In the genomic region with DNA sequence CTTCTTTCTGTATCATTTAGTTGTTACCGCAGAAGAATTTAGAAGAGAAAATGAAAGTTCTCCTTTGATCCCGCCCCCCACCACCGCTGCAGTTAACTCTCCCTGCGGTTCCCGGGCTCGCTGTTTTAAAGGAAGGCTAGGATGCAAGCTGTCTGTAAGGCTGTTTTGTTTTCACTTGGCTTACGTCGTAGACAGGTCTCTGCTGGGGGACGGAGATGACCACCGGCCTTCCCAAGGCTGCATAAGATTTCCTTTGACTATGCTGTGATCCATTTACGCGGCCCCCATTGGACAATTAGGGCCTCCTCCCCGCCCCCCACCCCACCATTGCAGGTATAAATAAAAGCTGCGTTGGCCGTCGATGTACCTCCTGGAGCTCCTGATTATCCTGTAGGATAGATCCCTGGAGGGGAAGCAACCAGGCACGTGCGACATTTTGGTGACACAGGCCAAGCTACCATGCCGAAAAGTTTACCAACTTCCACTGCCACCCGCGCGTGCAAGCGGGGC, we compare ENCODE assay signal across 1 cellular context.
TF ChIP-seq lines count a peak whose summit lies in the region.

No MANE protein-coding gene starts in this region.

TF ChIP-seq in H1, 55 proteins besides CTCF, POLR2A, EP300 and RAD21:
- no peak for TF ChIP-seq EZH2 (IDR thresholded peaks at IDR 0.05; ENCODE audit: low read depth, low read length, severe bottlenecking)
- 0 out of 2 replicates have a peak, but pooled peaks have one; percentile 11 for TF ChIP-seq YY1 (IDR thresholded peaks at IDR 0.05; ENCODE audit: low read depth, low read length)
TF ChIP-seq in H1: peak in this region for 1.
